Comparison of ENCODE assay signal across 1 cellular context in genomic region chr10:73495884-73496674, GRCh38.
TF ChIP-seq lines count a peak whose summit lies in the region.

TSS of gene PPP3CB (minus strand) at chr10:73496024. CDS start at chr10:73495889, 135 bp downstream.

TF ChIP-seq in GM12878, 131 proteins besides CTCF, POLR2A, EP300 and RAD21 (continued from another document):
- TF ChIP-seq NFXL1 (IDR thresholded peaks at IDR 0.05; ENCODE audit: borderline replicate concordance) (no peak), E4F1 (IDR thresholded peaks at IDR 0.05; ENCODE audit: borderline replicate concordance, partially characterized antibody) (no peak), HDGF (IDR thresholded peaks at IDR 0.05) (no peak), CUX1 (IDR thresholded peaks at IDR 0.05; ENCODE audit: insufficient replicate concordance, low read depth, low read length) (no peak), HDAC2 (IDR thresholded peaks at IDR 0.05) (no peak)
